In genomic region chr16:68298312-68298711, GRCh38 we compare ENCODE assay signal across 16 cellular contexts. TPM values are rescaled to one million over a fixed set of nuclear protein-coding genes. Genes with fewer than 3 reads are reported as not detected.
A peak's percentile ranks its signal among the peaks of the same experiment; 100 is the strongest.
DNase-seq lines count a peak whose midpoint lies in the region; ATAC-seq and TF ChIP-seq lines count a peak whose summit lies in the region.
"Had no signal": no experiment of that assay in that cellular context is flagged by ENCODE, and none has a peak within 500 bp of the region (broad histone marks: within the 10 kb centered on the region; RNA-seq: fewer than 3 reads in every experiment).

No MANE protein-coding gene starts in this region.

- WGBS in ectodermal cell, 2 experiments: 92 to 99% methylated on average over 3 of the region's 3 CpGs
- WGBS in prostate gland: 81% methylated on average over 3 of the region's 3 CpGs

- no peak overlapping the region for H3K4me3 Mint-ChIP-seq in Caco-2 (ENCODE audit: unreplicated experiment)
- no peak overlapping the region for H3K4me3 Mint-ChIP-seq in IgD-negative memory B cell
- H3K4me3 Mint-ChIP-seq: nephron progenitor cell had no signal

- H3K27me3 Mint-ChIP-seq in Caco-2 (ENCODE audit: insufficient read depth, unreplicated experiment) (no peaks in the 10 kb centered on the region), IgD-negative memory B cell (no peaks in the 10 kb centered on the region)

- H3K36me3 Mint-ChIP-seq in Caco-2 (ENCODE audit: insufficient read depth, unreplicated experiment): peaks cover 100% of the 10 kb centered on the region
- H3K36me3 Mint-ChIP-seq in IgD-negative memory B cell: no peaks in the 10 kb centered on the region

- no peak for TF ChIP-seq CTCF in Caco-2 (IDR thresholded peaks at IDR 0.05; ENCODE audit: insufficient read depth in 1 of 2, low read depth in 1 of 2, low read length in 1 of 2, severe bottlenecking in 1 of 2, unreplicated experiment in 1 of 2)
- no peak for TF ChIP-seq CTCF in prostate gland (IDR thresholded peaks at IDR 0.05)

- no peaks in the 10 kb centered on the region for H3K27me3 ChIP-seq in Caco-2 (replicated peaks; ENCODE audit: control insufficient read depth, insufficient read depth, low read length)
- H3K27me3 ChIP-seq in ectodermal cell (ENCODE audit: control insufficient read depth, insufficient read depth, low read length, poor library complexity, severe bottlenecking): no peaks in the 10 kb centered on the region
- H3K27me3 ChIP-seq in prostate gland (replicated peaks; ENCODE audit: insufficient read depth): no peaks in the 10 kb centered on the region
- H3K27me3 ChIP-seq: SJSA1 had no signal

- BruUV-seq in Caco-2 (replicated peaks; lab: Mats Ljungman, UMichigan): no TSS peak

- CTCF ChIA-PET in Caco-2 (lab: Charles Lee): interaction anchor here (1.6 to 1.7 kb wide), 2 partner anchors 30 to 36 kb away, joined by 5 read pairs; no protein-coding TSS in a partner anchor

- ATAC-seq in HG03196 (IDR thresholded peaks at IDR 0.05; ENCODE audit: unreplicated experiment): no peak

- H3K9me3 ChIP-seq in Caco-2 (no peaks in the 10 kb centered on the region), ectodermal cell (ENCODE audit: control insufficient read depth, low read length) (no peaks in the 10 kb centered on the region), prostate gland (no peaks in the 10 kb centered on the region)
- H3K9me3 ChIP-seq: SJSA1, thoracic aorta had no signal

- no peak for TF ChIP-seq POLR2A in prostate gland (IDR thresholded peaks at IDR 0.05)

- H3K4me1 Mint-ChIP-seq in Caco-2 (ENCODE audit: low read depth, unreplicated experiment): peaks cover 62% of the 10 kb centered on the region
- H3K4me1 Mint-ChIP-seq in IgD-negative memory B cell: peaks cover 0 to 5% (median 2%) of the 10 kb centered on the region in 3 donors
- H3K4me1 Mint-ChIP-seq: nephron progenitor cell had no signal

- H3K4me1 ChIP-seq in Caco-2 (peaks cover 29% of the 10 kb centered on the region), ectodermal cell (ENCODE audit: control insufficient read depth, insufficient read depth, low read length) (peaks cover 3% of the 10 kb centered on the region), prostate gland (replicated peaks) (no peaks in the 10 kb centered on the region)

- H3K27ac ChIP-seq in ectodermal cell (ENCODE audit: insufficient read depth, low read depth, low read length, poor library complexity, severe bottlenecking) (peak overlapping the region; percentile 26), prostate gland (peak overlapping the region; percentile 24 to 42)
- H3K27ac ChIP-seq: SJSA1 had no signal

- H3K9me3 Mint-ChIP-seq in Caco-2 (ENCODE audit: unreplicated experiment) (no peaks in the 10 kb centered on the region), IgD-negative memory B cell (no peaks in the 10 kb centered on the region)
- H3K9me3 Mint-ChIP-seq: nephron progenitor cell had no signal

- no peak overlapping the region for H3K4me3 ChIP-seq in Caco-2 (ENCODE audit: low read depth, low read length)
- H3K4me3 ChIP-seq in ectodermal cell (ENCODE audit: insufficient read depth, low read depth, low read length): no peak overlapping the region
- no peak overlapping the region for H3K4me3 ChIP-seq in prostate gland
- H3K4me3 ChIP-seq: SJSA1, thoracic aorta had no signal

- intact Hi-C loops in Caco-2 (cut with micrococcal nuclease; ENCODE audit: unreplicated experiment): loop anchor here (5.0 kb wide), 1 partner anchor 36 kb away; the partner anchor contains the start of gene SLC7A6
- intact Hi-C loops in prostate gland (cut with DNase I): no loop called here

- DNase-seq in Caco-2 (no peak), prostate gland (ENCODE audit: low spot score) (no peak), dedifferentiated amniotic fluid mesenchymal stem cell (ENCODE audit: extremely low spot score) (no peak), NCI-H1930 (lab: John Stamatoyannopoulos, UW) (no peak), AG08395 (ENCODE audit: low spot score) (no peak)
- DNase-seq: activated T-cell treated with anti-CD3 and anti-CD28 coated beads, Interleukin-2, amount 50 U/mL, for 1 hour; central memory CD4-positive, alpha-beta T cell; COR-L47; KBM-7; NCI-H187; nephron progenitor cell had no signal

- H3K36me3 ChIP-seq in Caco-2 (ENCODE audit: control insufficient read depth, insufficient read depth, low read length) (peaks cover 15% of the 10 kb centered on the region), ectodermal cell (ENCODE audit: control insufficient read depth, insufficient read depth, low read length) (peaks cover 33% of the 10 kb centered on the region), prostate gland (peaks cover 0 to 7% of the 10 kb centered on the region in 2 donors)

- POLR2A ChIA-PET in Caco-2 (lab: Charles Lee): interaction anchor here (1.3 to 4.0 kb wide), 3 partner anchors 13 to 36 kb away, joined by 5 to 20 read pairs (median 11); partner anchors contain the start of genes PRMT7 and SLC7A6OS

- H3K27ac Mint-ChIP-seq in Caco-2 (ENCODE audit: unreplicated experiment) (peak overlapping the region; percentile 89), IgD-negative memory B cell (peak overlapping the region in 2 of 3 donors; percentile 21 to 58)
- H3K27ac Mint-ChIP-seq: nephron progenitor cell had no signal

RNA-seq across cellular contexts. Expression of gene SLC7A6OS, which starts 12.4 kb away (rescaled TPM):
- total RNA-seq in Caco-2 (2022): 34.0 and 34.2 TPM in 2 replicates
- polyA plus RNA-seq in IgD-negative memory B cell: 28.2 TPM
- 19.9 TPM for polyA plus RNA-seq in ectodermal cell (2013, experiment 1 of 4)
- 18.9 TPM for polyA plus RNA-seq in ectodermal cell (2013, experiment 2 of 4)
- polyA plus RNA-seq in ectodermal cell (2013, experiment 3 of 4): 18.2 TPM
- polyA plus RNA-seq in ectodermal cell (2013, experiment 4 of 4): 18.7 TPM
- 10 to 100 TPM in 1 of 2 donors, 1 to 10 TPM in 1; 10.0 to 23.6 TPM for total RNA-seq in prostate gland

RNA-seq across cellular contexts. Expression of gene PRMT7, which starts 12.5 kb away (rescaled TPM):
- total RNA-seq in Caco-2 (2022): 156 and 166 TPM in 2 replicates
- 22.8 TPM for polyA plus RNA-seq in IgD-negative memory B cell
- 67.4 TPM for polyA plus RNA-seq in ectodermal cell (2013, experiment 1 of 4)
- polyA plus RNA-seq in ectodermal cell (2013, experiment 2 of 4): 70.8 TPM
- 46.8 TPM for polyA plus RNA-seq in ectodermal cell (2013, experiment 3 of 4)
- 49.8 TPM for polyA plus RNA-seq in ectodermal cell (2013, experiment 4 of 4)
- total RNA-seq in prostate gland: 10 to 100 TPM; 45.2 to 77.9 TPM

RNA-seq across cellular contexts. Expression of gene SLC7A6, which starts 34.0 kb away (rescaled TPM):
- 236 and 267 TPM in 2 replicates for total RNA-seq in Caco-2 (2022)
- 13.8 TPM for polyA plus RNA-seq in IgD-negative memory B cell
- polyA plus RNA-seq in ectodermal cell (2013, experiment 1 of 4): 18.8 TPM
- 20.9 TPM for polyA plus RNA-seq in ectodermal cell (2013, experiment 2 of 4)
- 13.6 TPM for polyA plus RNA-seq in ectodermal cell (2013, experiment 3 of 4)
- polyA plus RNA-seq in ectodermal cell (2013, experiment 4 of 4): 20.2 TPM
- total RNA-seq in prostate gland: 10 to 100 TPM; 12.8 to 30.5 TPM

RNA-seq across cellular contexts. Expression of gene PLA2G15, which starts 53.1 kb away (rescaled TPM):
- total RNA-seq in Caco-2 (2022) (33.2 and 33.4 TPM in 2 replicates), prostate gland (10 to 100 TPM; 15.7 to 39.5 TPM)
- 8.2 TPM for polyA plus RNA-seq in IgD-negative memory B cell
- polyA plus RNA-seq in ectodermal cell (2013, experiment 1 of 4): 16.0 TPM
- polyA plus RNA-seq in ectodermal cell (2013, experiment 2 of 4): 12.6 TPM
- 11.4 TPM for polyA plus RNA-seq in ectodermal cell (2013, experiment 3 of 4)
- 11.1 TPM for polyA plus RNA-seq in ectodermal cell (2013, experiment 4 of 4)
